In the genomic region with DNA sequence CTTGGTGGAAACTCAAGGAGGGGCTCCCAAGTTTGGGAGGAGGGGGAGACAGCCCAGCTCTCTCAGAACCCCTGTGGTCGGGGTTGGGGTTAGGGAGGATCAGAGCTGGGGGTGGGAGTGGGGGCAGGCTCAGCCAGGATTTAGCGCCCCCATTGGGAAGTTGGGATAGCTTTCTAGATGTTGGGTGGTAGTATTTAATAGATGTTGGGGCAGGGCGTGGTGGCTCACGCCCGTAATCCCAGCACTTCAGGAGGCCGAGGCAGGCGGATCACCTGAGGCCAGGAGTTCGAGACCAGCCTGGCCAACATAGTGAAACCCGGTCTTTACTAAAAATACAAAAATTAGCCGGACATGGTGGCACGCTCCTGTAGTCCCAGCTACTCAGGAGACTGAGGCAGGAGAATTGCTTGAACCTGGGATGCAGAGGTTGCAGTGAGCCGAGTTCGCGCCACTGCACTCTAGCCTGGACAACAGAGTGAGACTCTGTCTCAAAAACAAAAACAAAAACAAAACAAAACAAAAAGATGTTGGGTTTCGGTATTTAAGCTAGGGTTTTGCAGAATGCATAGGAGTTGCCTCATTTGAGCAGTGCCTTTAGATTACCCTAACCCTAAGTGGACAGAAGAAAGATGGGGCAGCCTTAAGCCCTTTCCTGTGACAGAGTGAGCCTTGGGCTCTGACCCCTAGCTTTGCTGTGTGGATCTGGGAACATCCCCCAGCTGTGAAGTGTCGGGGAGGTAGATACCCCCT, we compare ENCODE assay signal across 8 cellular contexts. TPM values are rescaled to one million over a fixed set of nuclear protein-coding genes. Genes with fewer than 3 reads are reported as not detected.
DNase-seq lines count a peak whose midpoint lies in the region; ATAC-seq and TF ChIP-seq lines count a peak whose summit lies in the region.
"Not testable (repeated sequence)": the region's sequence is repeated elsewhere in the genome, so short reads cannot be mapped to it uniquely, and the experiment has no call there.

No MANE protein-coding gene starts in this region.

- not testable (repeated sequence) for H3K27me3 Mint-ChIP-seq in activated T-cell treated with anti-CD3 and anti-CD28 coated beads, Interleukin-2, amount 50 U/mL, for 24 hours; naive B cell; stimulated activated naive B cell treated with anti-CD40 and anti-IgM and Interleukin-4, amounts not matched to agents 10 μg/mL and 1 μg/mL and 100 μg/mL, for 72 hours

- H2AFZ ChIP-seq in PC-3 (ENCODE audit: low read length) = peak overlapping the region; percentile 98

- H3K27ac Mint-ChIP-seq in activated T-cell treated with anti-CD3 and anti-CD28 coated beads, Interleukin-2, amount 50 U/mL, for 24 hours = peak overlapping the region; percentile 98
- peak overlapping the region in 5 of 6 donors; percentile 58 to 98 (median 94) for H3K27ac Mint-ChIP-seq in naive B cell
- H3K27ac Mint-ChIP-seq in stimulated activated naive B cell treated with anti-CD40 and anti-IgM and Interleukin-4, amounts not matched to agents 10 μg/mL and 1 μg/mL and 100 μg/mL, for 72 hours = peak overlapping the region; percentile 25

- not testable (repeated sequence) for H3K27me3 ChIP-seq in HAP-1 (ENCODE audit: low read depth); PC-3 (ENCODE audit: low read length); right cardiac atrium (ENCODE audit: control insufficient read depth, insufficient read depth)

- H3K4me1 ChIP-seq in HAP-1 = peaks cover 19% of the 10 kb centered on the region
- peaks cover 13% of the 10 kb centered on the region for H3K4me1 ChIP-seq in PC-3 (ENCODE audit: insufficient read depth, low read length)
- not testable (repeated sequence) for H3K4me1 ChIP-seq in right cardiac atrium (ENCODE audit: control insufficient read depth, insufficient read depth, low read length)

- H3K79me2 ChIP-seq in PC-3 (ENCODE audit: low read length) = not testable (repeated sequence)

- 72% methylated on average over 16 of the region's 16 CpGs for WGBS in right cardiac atrium

- peak overlapping the region; percentile 100 for H3K4me2 ChIP-seq in PC-3 (ENCODE audit: low read length)

- CTCF ChIA-PET in PC-3 (lab: Charles Lee) = interaction anchor here (1.2 kb wide), 1 partner anchor 86 kb away, joined by 5 read pairs; no protein-coding TSS in a partner anchor

- peaks cover 33% of the 10 kb centered on the region for H3K4me1 Mint-ChIP-seq in activated T-cell treated with anti-CD3 and anti-CD28 coated beads, Interleukin-2, amount 50 U/mL, for 24 hours (ENCODE audit: low read depth)
- peaks cover 28 to 43% (median 39%) of the 10 kb centered on the region in 3 donors for H3K4me1 Mint-ChIP-seq in naive B cell
- peaks cover 30 to 51% of the 10 kb centered on the region in 2 donors for H3K4me1 Mint-ChIP-seq in stimulated activated naive B cell treated with anti-CD40 and anti-IgM and Interleukin-4, amounts not matched to agents 10 μg/mL and 1 μg/mL and 100 μg/mL, for 72 hours

- not testable (repeated sequence) for H3K4me3 ChIP-seq in AG09309 (ENCODE audit: control insufficient read depth, low read depth, low read length)
- peak overlapping the region; percentile 53 for H3K4me3 ChIP-seq in HAP-1
- H3K4me3 ChIP-seq in PC-3 (ENCODE audit: low read length) = peak overlapping the region; percentile 85
- peak overlapping the region; percentile 62 for H3K4me3 ChIP-seq in right cardiac atrium (ENCODE audit: low read length)

- H3K9me3 ChIP-seq in HAP-1; PC-3 (ENCODE audit: low read length); right cardiac atrium (ENCODE audit: control insufficient read depth, low read length): not testable (repeated sequence)

- H3K9me3 Mint-ChIP-seq in activated T-cell treated with anti-CD3 and anti-CD28 coated beads, Interleukin-2, amount 50 U/mL, for 24 hours; naive B cell; stimulated activated naive B cell treated with anti-CD40 and anti-IgM and Interleukin-4, amounts not matched to agents 10 μg/mL and 1 μg/mL and 100 μg/mL, for 72 hours: not testable (repeated sequence)

- H3K9me2 ChIP-seq in PC-3 (replicated peaks; ENCODE audit: low read length) = not testable (repeated sequence)

- H3K36me3 Mint-ChIP-seq in activated T-cell treated with anti-CD3 and anti-CD28 coated beads, Interleukin-2, amount 50 U/mL, for 24 hours (ENCODE audit: low read depth); naive B cell; stimulated activated naive B cell treated with anti-CD40 and anti-IgM and Interleukin-4, amounts not matched to agents 10 μg/mL and 1 μg/mL and 100 μg/mL, for 72 hours: not testable (repeated sequence)

- POLR2A ChIA-PET in PC-3 (lab: Charles Lee; ENCODE audit: unreplicated experiment) = not testable (repeated sequence)

- peak overlapping the region; percentile 62 for H3K27ac ChIP-seq in PC-3 (ENCODE audit: low read length)
- peak overlapping the region; percentile 78 for H3K27ac ChIP-seq in cingulate gyrus (ENCODE audit: low read depth, low read length)
- peak overlapping the region; percentile 81 for H3K27ac ChIP-seq in right cardiac atrium (ENCODE audit: low read length)

- DNase-seq in AG09309 (ENCODE audit: low read depth); PC-3; activated T-cell treated with anti-CD3 and anti-CD28 coated beads, Interleukin-2, amount 50 U/mL, for 24 hours; naive B cell; stimulated activated naive B cell treated with anti-CD40 and anti-IgM and Interleukin-4, amounts not matched to agents 10 μg/mL and 1 μg/mL and 100 μg/mL, for 72 hours: not testable (repeated sequence)
- DNase-seq in HAP-1 (ENCODE audit: low spot score in 2 of 2) = peak in 1 of 2 experiments; percentile 57
- peak in 1 of 3 donors; percentile 69 for DNase-seq in right cardiac atrium

- not testable (repeated sequence) for BruUV-seq in PC-3 (replicated peaks; lab: Mats Ljungman, UMichigan)

- in situ Hi-C loops in HAP-1 (cut with MboI; ENCODE audit: low sequenced_read_pairs) = not testable (repeated sequence)

- H3K4me3 Mint-ChIP-seq in activated T-cell treated with anti-CD3 and anti-CD28 coated beads, Interleukin-2, amount 50 U/mL, for 24 hours = peak overlapping the region; percentile 86
- peak overlapping the region; percentile 82 to 98 (median 92) for H3K4me3 Mint-ChIP-seq in naive B cell
- peak overlapping the region; percentile 92 to 93 for H3K4me3 Mint-ChIP-seq in stimulated activated naive B cell treated with anti-CD40 and anti-IgM and Interleukin-4, amounts not matched to agents 10 μg/mL and 1 μg/mL and 100 μg/mL, for 72 hours

- H3K36me3 ChIP-seq in HAP-1 (replicated peaks); PC-3 (ENCODE audit: low read depth, low read length): not testable (repeated sequence)

- not testable (repeated sequence) for H3F3A ChIP-seq in PC-3 (ENCODE audit: low read length, unreplicated experiment)

- not testable (repeated sequence) for H4K20me1 ChIP-seq in PC-3 (ENCODE audit: low read length)

- peak; percentile 7 for TF ChIP-seq CTCF in AG09309 (IDR thresholded peaks at IDR 0.05; ENCODE audit: control insufficient read depth, insufficient read depth, low read depth, low read length, missing control alignments)
- TF ChIP-seq CTCF in PC-3 (conservative IDR thresholded peaks at IDR 0.05; ENCODE audit: low read depth, low read length) = peak; percentile 34; the same call in 1 of the 2 replicates

- H3K9ac ChIP-seq in PC-3 (ENCODE audit: low read length) = peak overlapping the region; percentile 92

- intact Hi-C loops in PC-3 (cut with micrococcal nuclease) = not testable (repeated sequence)
- intact Hi-C loops in right cardiac atrium (cut with DNase I) = loop anchor here in 1 of 4 donors (10.0 kb wide), 1 partner anchor 52 kb away; no protein-coding TSS in a partner anchor

- ATAC-seq in PC-3; right cardiac atrium; naive B cell (ENCODE audit: low read depth in 2 of 2); stimulated activated naive B cell treated with anti-CD40 and anti-IgM and Interleukin-4, amounts not matched to agents 10 μg/mL and 1 μg/mL and 100 μg/mL, for 72 hours (replicated peaks): not testable (repeated sequence)

RNA-seq across cellular contexts. Expression of gene TLE2, which starts 7.9 kb away (rescaled TPM):
- total RNA-seq in PC-3 (2014; rRNA removed) (7.7 and 10.0 TPM in 2 replicates), right cardiac atrium (100 to 1,000 TPM in 1 of 4 donors, 10 to 100 TPM in 3; 78.4 to 102 (median 88.1) TPM)
- polyA plus RNA-seq in right cardiac atrium (68.6 TPM), naive B cell (ENCODE audit: low read depth in 6 of 6) (1 to 10 TPM in 4 of 6 donors, under 1 TPM in 1, not detected in 1; 0.84 to 2.3 (median 1.9) TPM)

RNA-seq across cellular contexts. Expression of gene TLE5, which starts 25.3 kb away (rescaled TPM):
- total RNA-seq in PC-3 (2014; rRNA removed) = 351 and 407 TPM in 2 replicates
- total RNA-seq in right cardiac atrium = 1,000 to 10,000 TPM in 2 of 4 donors, 100 to 1,000 TPM in 2; 784 to 1,020 (median 971) TPM
- 1,565 TPM for polyA plus RNA-seq in right cardiac atrium
- polyA plus RNA-seq in naive B cell (ENCODE audit: low read depth in 6 of 6) = 100 to 1,000 TPM; 294 to 651 (median 379) TPM

RNA-seq across cellular contexts. Expression of gene GNA11, which starts 57.2 kb away (rescaled TPM):
- total RNA-seq in PC-3 (2014; rRNA removed) = 59.6 and 89.4 TPM in 2 replicates
- 10 to 100 TPM; 63.3 to 71.6 (median 69.7) TPM for total RNA-seq in right cardiac atrium
- polyA plus RNA-seq in right cardiac atrium = 69.8 TPM
- polyA plus RNA-seq in naive B cell (ENCODE audit: low read depth in 6 of 6) = 1 to 10 TPM in 2 of 6 donors, under 1 TPM in 3, not detected in 1; 0.23 to 1.2 (median 0.99) TPM

RNA-seq across cellular contexts. Expression of gene TLE6, which starts 59.6 kb away (rescaled TPM):
- total RNA-seq in PC-3 (2014; rRNA removed) (1.9 and 4.1 TPM in 2 replicates), right cardiac atrium (1 to 10 TPM in 2 of 4 donors, under 1 TPM in 2; 0.28 to 2.2 (median 1.2) TPM)
- polyA plus RNA-seq in right cardiac atrium (2.1 TPM), naive B cell (ENCODE audit: low read depth in 6 of 6) (10 to 100 TPM in 1 of 6 donors, 1 to 10 TPM in 3, under 1 TPM in 2; 0.43 to 10.7 (median 1.8) TPM)

Comparison
In these comparisons a context has a peak if more than half of its experiments do, and no peak if none do; other contexts are left out.
1. H3K27ac Mint-ChIP-seq: peak in every context shown above with its lines; median percentile 98 in activated T-cell treated with anti-CD3 and anti-CD28 coated beads, Interleukin-2, amount 50 U/mL, for 24 hours; 94 in naive B cell; 25 in stimulated activated naive B cell treated with anti-CD40 and anti-IgM and Interleukin-4, amounts not matched to agents 10 μg/mL and 1 μg/mL and 100 μg/mL, for 72 hours.